In the genomic region with DNA sequence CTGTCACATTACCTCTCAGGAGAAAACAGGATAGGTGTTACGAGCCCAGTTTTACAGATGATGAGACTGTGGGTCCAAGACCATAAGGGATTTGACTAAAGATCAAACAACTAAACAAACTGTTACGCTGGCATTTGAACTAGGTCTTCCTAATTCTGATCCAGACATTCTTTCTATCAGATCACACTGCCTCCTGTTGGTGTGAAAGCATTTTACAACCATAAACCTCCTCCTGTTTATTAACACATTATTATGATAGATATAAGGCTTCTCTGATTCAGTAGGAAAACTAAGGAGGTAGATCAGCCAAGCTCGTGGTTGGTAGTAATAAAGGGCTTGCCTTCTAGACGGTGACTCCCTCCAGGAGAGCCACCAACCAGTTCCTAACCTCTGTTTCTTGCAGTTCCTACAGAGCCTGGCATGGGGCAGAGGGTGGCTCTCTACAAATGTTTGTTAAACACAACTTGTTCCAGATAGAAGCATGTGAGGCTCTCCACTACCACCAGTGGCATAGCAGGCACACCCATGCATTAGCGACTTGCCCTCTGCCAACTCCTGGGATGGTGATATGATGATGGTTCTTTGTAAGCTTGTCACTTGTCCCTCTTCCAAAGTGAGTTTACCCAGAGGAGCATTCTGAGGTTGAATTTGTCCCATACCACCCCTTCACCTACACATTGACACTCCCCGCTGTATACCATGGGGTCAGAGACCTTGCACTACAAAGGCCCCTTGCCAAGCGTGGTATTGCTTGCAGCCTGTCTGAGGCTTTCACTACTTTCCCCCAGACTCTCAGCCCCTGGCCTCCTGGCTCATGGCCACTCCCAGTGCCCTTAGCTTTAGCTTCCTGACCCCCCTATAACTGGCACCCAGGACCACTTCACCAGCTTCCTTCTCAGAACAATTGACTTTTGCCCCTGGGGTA, we compare ENCODE assay signal across 11 cellular contexts.
DNase-seq lines count a peak whose midpoint lies in the region; ATAC-seq and TF ChIP-seq lines count a peak whose summit lies in the region.
"Had no signal": no experiment of that assay in that cellular context is flagged by ENCODE, and none has a peak within 500 bp of the region (broad histone marks: within the 10 kb centered on the region; RNA-seq: fewer than 3 reads in every experiment).

No MANE protein-coding gene starts in this region.

- H3K36me3 ChIP-seq in HEK293 (ENCODE audit: control insufficient read depth in 2 of 2, insufficient read depth in 1 of 2, low read length in 2 of 2), result no peaks in the 10 kb centered on the region
- no peaks in the 10 kb centered on the region for H3K36me3 ChIP-seq in adipocyte (ENCODE audit: control insufficient read depth, insufficient read depth, low read length, severe bottlenecking)

- TF ChIP-seq CTCF in HEK293 (tag by site-specific recombination; IDR thresholded peaks at IDR 0.05), result no peak

- H3K27ac ChIP-seq in HEK293 (ENCODE audit: extremely low read depth, low read depth, low read length), result no peak overlapping the region

- no peaks in the 10 kb centered on the region for H3K9me3 ChIP-seq in HEK293 (ENCODE audit: control insufficient read depth, insufficient read depth, low read depth, low read length)
- peaks cover 5% of the 10 kb centered on the region for H3K9me3 ChIP-seq in adipocyte (ENCODE audit: control insufficient read depth, low read length)

- H3K4me1 ChIP-seq in HEK293 (ENCODE audit: control insufficient read depth, insufficient read depth, low read length), result no peaks in the 10 kb centered on the region
- peaks cover 9% of the 10 kb centered on the region for H3K4me1 ChIP-seq in adipocyte (ENCODE audit: control insufficient read depth, insufficient read depth, low read length)

- ATAC-seq in HG02571 (IDR thresholded peaks at IDR 0.05; ENCODE audit: unreplicated experiment) (no peak), HG03571 (IDR thresholded peaks at IDR 0.05; ENCODE audit: unreplicated experiment) (no peak), HG03457 (IDR thresholded peaks at IDR 0.05; ENCODE audit: unreplicated experiment) (no peak)
- ATAC-seq: activated CD4-positive, alpha-beta T cell treated with anti-CD3 and anti-CD28 coated beads for 36 hours had no signal

- CTCF ChIA-PET in HEK293 (lab: Yijun Ruan, JAX), result interaction anchor here (0.6 to 2.2 kb wide), 16 partner anchors 10 to 1017 kb away, joined by 3 to 8 read pairs (median 3); no protein-coding TSS in a partner anchor

- no peak overlapping the region for H3K9ac ChIP-seq in adipocyte (ENCODE audit: low read length)

- H3K4me3 ChIP-seq in HEK293 (ENCODE audit: low read depth, low read length) (no peak overlapping the region), adipocyte (ENCODE audit: low read length) (no peak overlapping the region)

- DNase-seq in AG20443 (ENCODE audit: low spot score) (peak; percentile 51), adipocyte (ENCODE audit: low read depth) (peak; percentile 45), left kidney (ENCODE audit: low read depth, low spot score) (peak; percentile 34), HUDEP-2 (lab: John Stamatoyannopoulos, UW; ENCODE audit: unreplicated experiment in 76 of 76) (no peak)
- DNase-seq: activated CD4-positive, alpha-beta T cell treated with anti-CD3 and anti-CD28 coated beads for 36 hours; effector CD4-positive, alpha-beta T cell; naive B cell had no signal

- H3K27me3 ChIP-seq in adipocyte (replicated peaks; ENCODE audit: control insufficient read depth, insufficient read depth, low read length), result no peaks in the 10 kb centered on the region

- POLR2A ChIA-PET in HEK293 (lab: Yijun Ruan, JAX), result no interaction called here

TF ChIP-seq in HEK293, 187 proteins besides CTCF, POLR2A, EP300 and RAD21:
- TF ChIP-seq ZNF654 (tag by site-specific recombination; IDR thresholded peaks at IDR 0.05; ENCODE audit: low read depth) (peak; percentile 47), ZNF335 (tag by site-specific recombination; conservative IDR thresholded peaks at IDR 0.05) (no peak), ZNF529 (tag by site-specific recombination; IDR thresholded peaks at IDR 0.05; ENCODE audit: insufficient replicate concordance) (no peak)
- TF ChIP-seq, protein P1, sequence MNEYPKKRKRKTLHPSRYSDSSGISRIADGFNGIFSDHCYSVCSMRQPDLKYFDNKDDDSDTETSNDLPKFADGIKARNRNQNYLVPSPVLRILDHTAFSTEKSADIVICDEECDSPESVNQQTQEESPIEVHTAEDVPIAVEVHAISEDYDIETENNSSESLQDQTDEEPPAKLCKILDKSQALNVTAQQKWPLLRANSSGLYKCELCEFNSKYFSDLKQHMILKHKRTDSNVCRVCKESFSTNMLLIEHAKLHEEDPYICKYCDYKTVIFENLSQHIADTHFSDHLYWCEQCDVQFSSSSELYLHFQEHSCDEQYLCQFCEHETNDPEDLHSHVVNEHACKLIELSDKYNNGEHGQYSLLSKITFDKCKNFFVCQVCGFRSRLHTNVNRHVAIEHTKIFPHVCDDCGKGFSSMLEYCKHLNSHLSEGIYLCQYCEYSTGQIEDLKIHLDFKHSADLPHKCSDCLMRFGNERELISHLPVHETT (tag by site-specific recombination; IDR thresholded peaks at IDR 0.05), result no peak

Comparison
In these comparisons a context has a peak if more than half of its experiments do, and no peak if none do; other contexts are left out.
1. DNase-seq: peak in AG20443 (single experiment), adipocyte (single experiment) and left kidney (single experiment); none in HUDEP-2 (0 of 76).